20 cellular contexts compared by ENCODE assay signal in the genomic region with DNA sequence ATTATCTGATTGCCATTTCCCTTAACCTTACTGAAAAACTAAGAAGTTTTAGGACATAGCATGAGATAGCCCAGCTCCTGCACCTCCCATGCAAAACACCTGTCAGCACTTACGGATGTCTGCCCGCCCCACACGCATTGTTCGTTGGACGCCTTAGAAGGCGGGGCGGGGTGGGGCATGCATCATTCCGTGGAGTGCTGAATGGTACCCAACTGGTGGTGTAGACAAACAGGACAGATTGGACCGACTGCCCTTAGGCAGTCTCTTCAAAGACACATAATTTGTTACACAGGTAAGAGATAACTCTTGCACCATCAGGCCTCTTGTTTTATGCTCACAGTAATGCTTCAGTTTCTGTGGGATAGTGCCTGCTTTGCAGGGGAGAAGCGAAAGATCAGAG.
"Had no signal": no experiment of that assay in that cellular context is flagged by ENCODE, and none has a peak within 500 bp of the region (broad histone marks: within the 10 kb centered on the region; RNA-seq: fewer than 3 reads in every experiment).

No MANE protein-coding gene starts in this region.

- ATAC-seq: heart left ventricle; left cardiac atrium; lower lobe of right lung; naive thymus-derived CD4-positive, alpha-beta T cell; upper lobe of right lung had no signal

- H3K27ac ChIP-seq: coronary artery, heart left ventricle, lower lobe of right lung, thoracic aorta, upper lobe of right lung had no signal

- H3K36me3 ChIP-seq: heart left ventricle, lower lobe of right lung, thoracic aorta, upper lobe of right lung had no signal

- H3K4me3 Mint-ChIP-seq: activated naive CD4-positive, alpha-beta T cell treated with anti-CD3 and anti-CD28 coated beads for 36 hours; activated naive CD8-positive, alpha-beta T cell treated with anti-CD3 and anti-CD28 coated beads, Interleukin-2, amount 10 ng/mL, durations not matched to agents 7 days and 5 days; naive thymus-derived CD4-positive, alpha-beta T cell; neural crest cell had no signal

- H3K4me1 Mint-ChIP-seq: activated naive CD8-positive, alpha-beta T cell treated with anti-CD3 and anti-CD28 coated beads, Interleukin-2, amount 10 ng/mL, durations not matched to agents 7 days and 5 days; naive thymus-derived CD4-positive, alpha-beta T cell had no signal

- H3K27ac Mint-ChIP-seq: activated naive CD4-positive, alpha-beta T cell treated with anti-CD3 and anti-CD28 coated beads for 36 hours; activated naive CD8-positive, alpha-beta T cell treated with anti-CD3 and anti-CD28 coated beads, Interleukin-2, amount 10 ng/mL, durations not matched to agents 7 days and 5 days; naive thymus-derived CD4-positive, alpha-beta T cell had no signal

- H3K9me3 ChIP-seq: heart left ventricle, lower lobe of right lung, thoracic aorta, upper lobe of right lung had no signal

- DNase-seq: activated CD4-positive, alpha-beta T cell treated with anti-CD3 and anti-CD28 coated beads for 1 hour; activated CD8-positive, alpha-beta memory T cell treated with anti-CD3 and anti-CD28 coated beads for 24 hours; activated effector memory CD4-positive, alpha-beta T cell treated with Interleukin-2 at 50 U/mL for 16 hours; activated naive CD4-positive, alpha-beta T cell treated with anti-CD3 and anti-CD28 coated beads for 36 hours; activated naive CD8-positive, alpha-beta T cell treated with anti-CD3 and anti-CD28 coated beads, Interleukin-2, amount 10 ng/mL, durations not matched to agents 7 days and 5 days; activated T-cell treated with anti-CD3 and anti-CD28 coated beads, Interleukin-2, amount 50 U/mL, for 48 hours; amniotic stem cell; islet precursor cell; left cardiac atrium; lower lobe of right lung; mesendoderm; naive thymus-derived CD4-positive, alpha-beta T cell; stimulated activated CD4-positive, alpha-beta T cell treated with anti-CD3 and anti-CD28 coated beads, Interleukin-4, amount 100 ng/mL, for 24 hours; stimulated activated naive CD4-positive, alpha-beta T cell treated with Interleukin-2 at 50 U/mL for 16 hours; T-helper 9 cell; upper lobe of right lung had no signal

- H3K27me3 ChIP-seq: heart left ventricle, upper lobe of right lung had no signal

- H3K4me1 ChIP-seq: heart left ventricle, lower lobe of right lung, upper lobe of right lung had no signal

- H3K4me3 ChIP-seq: coronary artery, heart left ventricle, lower lobe of right lung, thoracic aorta, upper lobe of right lung had no signal

- H3K9me3 Mint-ChIP-seq: activated naive CD4-positive, alpha-beta T cell treated with anti-CD3 and anti-CD28 coated beads for 36 hours; activated naive CD8-positive, alpha-beta T cell treated with anti-CD3 and anti-CD28 coated beads, Interleukin-2, amount 10 ng/mL, durations not matched to agents 7 days and 5 days; neural crest cell had no signal

- H3K36me3 Mint-ChIP-seq: activated naive CD8-positive, alpha-beta T cell treated with anti-CD3 and anti-CD28 coated beads, Interleukin-2, amount 10 ng/mL, durations not matched to agents 7 days and 5 days; naive thymus-derived CD4-positive, alpha-beta T cell had no signal
